8 cellular contexts compared by ENCODE assay signal in genomic region chr7:1664711-1665591, GRCh38. TPM values are rescaled to one million over a fixed set of nuclear protein-coding genes. Genes with fewer than 3 reads are reported as not detected.
A peak's percentile ranks its signal among the peaks of the same experiment; 100 is the strongest.
DNase-seq lines count a peak whose midpoint lies in the region; ATAC-seq, FAIRE-seq and TF ChIP-seq lines count a peak whose summit lies in the region.

No MANE protein-coding gene starts in this region.

- TF ChIP-seq POLR2A in H54 (IDR thresholded peaks at IDR 0.05; ENCODE audit: low read depth, low read length): peak; percentile 5; the same call in 1 of the 2 replicates

- H3K4me3 ChIP-seq in AG09309 (ENCODE audit: control insufficient read depth, low read depth, low read length): peak overlapping the region; percentile 71
- peak overlapping the region; percentile 82 for H3K4me3 ChIP-seq in left ventricle myocardium inferior
- H3K4me3 ChIP-seq in rectal smooth muscle tissue (ENCODE audit: low read length): peak overlapping the region; percentile 63

- peak overlapping the region; percentile 87 for H3K27ac ChIP-seq in left ventricle myocardium inferior (replicated peaks)
- no peak overlapping the region for H3K27ac ChIP-seq in rectal smooth muscle tissue (ENCODE audit: low read depth, low read length)

- H3K4me1 ChIP-seq in left ventricle myocardium inferior (peaks cover 61% of the 10 kb centered on the region), rectal smooth muscle tissue (ENCODE audit: control insufficient read depth, insufficient read depth, low read length) (no peaks in the 10 kb centered on the region)

- peaks cover 84% of the 10 kb centered on the region for H3K27me3 ChIP-seq in left ventricle myocardium inferior (ENCODE audit: low read depth)
- peaks cover 33% of the 10 kb centered on the region for H3K27me3 ChIP-seq in rectal smooth muscle tissue (ENCODE audit: control insufficient read depth, insufficient read depth, low read length)

- intact Hi-C loops in left ventricle myocardium inferior (cut with micrococcal nuclease): no loop called here

- H3K36me3 ChIP-seq in left ventricle myocardium inferior: no peaks in the 10 kb centered on the region
- H3K36me3 ChIP-seq in rectal smooth muscle tissue (ENCODE audit: control insufficient read depth, insufficient read depth, low read length): no peaks in the 10 kb centered on the region

- DNase-seq in AG09309 (ENCODE audit: low read depth) (no peak), H54 (ENCODE audit: insufficient read length, low spot score) (peak; percentile 99), RPMI8226 (peak; percentile 66), amniotic epithelial cell (ENCODE audit: low read depth) (peak; percentile 26), left ventricle myocardium inferior (peak; percentile 68), AML-193 (lab: John Stamatoyannopoulos, UW) (no peak)

- FAIRE-seq in H54 (lab: Jason Lieb, UNC): no peak

- no peak for ATAC-seq in GM19324 (IDR thresholded peaks at IDR 0.05; ENCODE audit: low FRiP score, unreplicated experiment)

- TF ChIP-seq CTCF in AG09309 (IDR thresholded peaks at IDR 0.05; ENCODE audit: control insufficient read depth, insufficient read depth, low read depth, low read length, missing control alignments) (peak; percentile 73), left ventricle myocardium inferior (IDR thresholded peaks at IDR 0.05; ENCODE audit: borderline replicate concordance) (peak; percentile 78)

- no peak overlapping the region for H3K9ac ChIP-seq in rectal smooth muscle tissue (ENCODE audit: low read length)

- H3K9me3 ChIP-seq in left ventricle myocardium inferior (replicated peaks): no peaks in the 10 kb centered on the region

RNA-seq across cellular contexts. Expression of gene ELFN1, which starts 5.1 kb away (rescaled TPM):
- total RNA-seq in left ventricle myocardium inferior: 10.5 TPM

Comparison
In these comparisons a context has a peak if more than half of its experiments do, and no peak if none do; other contexts are left out.
1. DNase-seq: peak in H54 (single experiment), RPMI8226 (single experiment), amniotic epithelial cell (single experiment) and left ventricle myocardium inferior (single experiment); none in AG09309 (single experiment) and AML-193 (0 of 2).
2. Peak in every context shown above with its lines, with median percentiles within 50 percentile points of each other: H3K4me3 ChIP-seq.